18 cellular contexts compared by ENCODE assay signal in genomic region chr22:25350551-25350971, GRCh38.
DNase-seq lines count a peak whose midpoint lies in the region; ATAC-seq and TF ChIP-seq lines count a peak whose summit lies in the region.
"Had no signal": no experiment of that assay in that cellular context is flagged by ENCODE, and none has a peak within 500 bp of the region (broad histone marks: within the 10 kb centered on the region; RNA-seq: fewer than 3 reads in every experiment).

No MANE protein-coding gene starts in this region.

- no peak overlapping the region for H3K4me3 Mint-ChIP-seq in activated naive CD4-positive, alpha-beta T cell treated with anti-CD3 and anti-CD28 coated beads, Interleukin-2, amount 10 ng/mL, durations not matched to agents 7 days and 5 days
- H3K4me3 Mint-ChIP-seq in endodermal cell: no peak overlapping the region

- no peak overlapping the region for H3K9ac ChIP-seq in endodermal cell (ENCODE audit: extremely low read depth, low read length, poor library complexity, severe bottlenecking)

- no peaks in the 10 kb centered on the region for H3K4me1 Mint-ChIP-seq in activated naive CD4-positive, alpha-beta T cell treated with anti-CD3 and anti-CD28 coated beads, Interleukin-2, amount 10 ng/mL, durations not matched to agents 7 days and 5 days
- no peaks in the 10 kb centered on the region for H3K4me1 Mint-ChIP-seq in endodermal cell

- no peaks in the 10 kb centered on the region for H4K20me1 ChIP-seq in osteoblast (ENCODE audit: insufficient read depth, low read length)

- H3K4me1 ChIP-seq in osteoblast (ENCODE audit: insufficient read depth, low read length) (peaks cover 3% of the 10 kb centered on the region), upper lobe of right lung (no peaks in the 10 kb centered on the region), endodermal cell (ENCODE audit: control insufficient read depth, insufficient read depth, low read length) (no peaks in the 10 kb centered on the region)
- H3K4me1 ChIP-seq: A549 had no signal

- no peaks in the 10 kb centered on the region for H3K79me2 ChIP-seq in osteoblast (ENCODE audit: insufficient read depth, low read length)

- no peaks in the 10 kb centered on the region for H3K27me3 ChIP-seq in osteoblast (ENCODE audit: insufficient read depth, low read length)
- H3K27me3 ChIP-seq in upper lobe of right lung: no peaks in the 10 kb centered on the region
- no peaks in the 10 kb centered on the region for H3K27me3 ChIP-seq in endodermal cell (ENCODE audit: control insufficient read depth, insufficient read depth, low read length, poor library complexity, severe bottlenecking)

- H3K27ac ChIP-seq in coronary artery (no peak overlapping the region), osteoblast (ENCODE audit: low read depth, low read length) (no peak overlapping the region), upper lobe of right lung (no peak overlapping the region), endodermal cell (ENCODE audit: low read depth, low read length) (no peak overlapping the region)
- H3K27ac ChIP-seq: A549, C4-2B had no signal

- 85 to 89% methylated on average over 14 to 26 of the region's 26 CpGs for WGBS in endodermal cell (ENCODE audit: insufficient coverage in 1 of 2, insufficient read length in 1 of 2), 2 experiments

- H3K4me3 ChIP-seq in coronary artery: no peak overlapping the region
- no peak overlapping the region for H3K4me3 ChIP-seq in osteoblast (ENCODE audit: insufficient read depth, low read length)
- H3K4me3 ChIP-seq in upper lobe of right lung: no peak overlapping the region
- no peak overlapping the region for H3K4me3 ChIP-seq in endodermal cell (ENCODE audit: low read length)
- H3K4me3 ChIP-seq: A549, GM12878 had no signal

- no peaks in the 10 kb centered on the region for H3K27me3 Mint-ChIP-seq in activated naive CD4-positive, alpha-beta T cell treated with anti-CD3 and anti-CD28 coated beads, Interleukin-2, amount 10 ng/mL, durations not matched to agents 7 days and 5 days
- no peaks in the 10 kb centered on the region for H3K27me3 Mint-ChIP-seq in endodermal cell (ENCODE audit: insufficient read depth)

- DNase-seq in activated naive CD4-positive, alpha-beta T cell treated with anti-CD3 and anti-CD28 coated beads, Interleukin-2, amount 10 ng/mL, durations not matched to agents 7 days and 5 days: peak; percentile 8
- no peak for DNase-seq in activated naive CD4-positive, alpha-beta T cell treated with anti-CD3 and anti-CD28 coated beads, Interleukin-2, amount 50 U/mL, for 16 hours
- DNase-seq in coronary artery (ENCODE audit: low spot score): peak; percentile 33
- peak; percentile 14 for DNase-seq in osteoblast (ENCODE audit: insufficient read length, low spot score, missing footprints)
- no peak for DNase-seq in upper lobe of right lung
- no peak for DNase-seq in endodermal cell
- DNase-seq in NCI-H1105 treated with DMSO at 0.1 percent for 48 hours (lab: John Stamatoyannopoulos, UW): no peak
- DNase-seq in inferior parietal cortex (ENCODE audit: extremely low spot score): no peak
- DNase-seq: COR-L47; MV-4-11; NCI-H1436 treated with DMSO at 0.1 percent for 48 hours; NCI-H345; NCI-H526 treated with DMSO at 0.1 percent for 48 hours; NK-92 treated with Interleukin-12 subunit alpha and Interleukin-12 subunit beta, amount 100 ng/mL, for 24 hours; PC-3 had no signal

- peak; percentile 13 for ATAC-seq in upper lobe of right lung
- ATAC-seq: A549, GM12878, PC-3 had no signal

- H3K36me3 ChIP-seq in osteoblast (ENCODE audit: insufficient read depth, low read length) (peaks cover 12% of the 10 kb centered on the region), upper lobe of right lung (peaks cover 57% of the 10 kb centered on the region), endodermal cell (ENCODE audit: control insufficient read depth, insufficient read depth, low read length) (peaks cover 10% of the 10 kb centered on the region)

- intact Hi-C loops in upper lobe of right lung (cut with DNase I): no loop called here

- H2AFZ ChIP-seq in osteoblast (ENCODE audit: low read length): no peak overlapping the region

- no peaks in the 10 kb centered on the region for H3K9me3 ChIP-seq in osteoblast (ENCODE audit: low read depth, low read length)
- H3K9me3 ChIP-seq in upper lobe of right lung: no peaks in the 10 kb centered on the region
- no peaks in the 10 kb centered on the region for H3K9me3 ChIP-seq in endodermal cell (ENCODE audit: control insufficient read depth, low read length)
- H3K9me3 ChIP-seq: A549 had no signal

- H3K4me2 ChIP-seq in osteoblast (ENCODE audit: insufficient read depth, low read length): no peak overlapping the region
- H3K4me2 ChIP-seq: A549 had no signal

- CTCF ChIA-PET in activated naive CD4-positive, alpha-beta T cell treated with anti-CD3 and anti-CD28 coated beads, Interleukin-2, amount 10 ng/mL, durations not matched to agents 7 days and 5 days (lab: Charles Lee): interaction anchor here (1.9 kb wide), 1 partner anchor 17 kb away, joined by 5 read pairs; no protein-coding TSS in a partner anchor

- TF ChIP-seq CTCF in coronary artery (IDR thresholded peaks at IDR 0.05) (no peak), osteoblast (IDR thresholded peaks at IDR 0.05; ENCODE audit: extremely low read depth, low read depth, low read length) (no peak), upper lobe of right lung (IDR thresholded peaks at IDR 0.05) (no peak), endodermal cell (conservative IDR thresholded peaks at IDR 0.05) (no peak)

- peaks cover 42% of the 10 kb centered on the region for H3K36me3 Mint-ChIP-seq in activated naive CD4-positive, alpha-beta T cell treated with anti-CD3 and anti-CD28 coated beads, Interleukin-2, amount 10 ng/mL, durations not matched to agents 7 days and 5 days
- peaks cover 62% of the 10 kb centered on the region for H3K36me3 Mint-ChIP-seq in endodermal cell (ENCODE audit: low read depth)

- no peak overlapping the region for H3K27ac Mint-ChIP-seq in activated naive CD4-positive, alpha-beta T cell treated with anti-CD3 and anti-CD28 coated beads, Interleukin-2, amount 10 ng/mL, durations not matched to agents 7 days and 5 days
- H3K27ac Mint-ChIP-seq in endodermal cell: no peak overlapping the region

- H3K9me3 Mint-ChIP-seq in activated naive CD4-positive, alpha-beta T cell treated with anti-CD3 and anti-CD28 coated beads, Interleukin-2, amount 10 ng/mL, durations not matched to agents 7 days and 5 days: no peaks in the 10 kb centered on the region
- peaks cover 19% of the 10 kb centered on the region for H3K9me3 Mint-ChIP-seq in endodermal cell

Comparison
In these comparisons a context has a peak if more than half of its experiments do, and no peak if none do; other contexts are left out.
1. DNase-seq: peak in activated naive CD4-positive, alpha-beta T cell treated with anti-CD3 and anti-CD28 coated beads, Interleukin-2, amount 10 ng/mL, durations not matched to agents 7 days and 5 days (single experiment), coronary artery (single experiment) and osteoblast (single experiment); none in activated naive CD4-positive, alpha-beta T cell treated with anti-CD3 and anti-CD28 coated beads, Interleukin-2, amount 50 U/mL, for 16 hours (single experiment), upper lobe of right lung (single experiment), endodermal cell (single experiment), NCI-H1105 treated with DMSO at 0.1 percent for 48 hours (single experiment) and inferior parietal cortex (single experiment).